ENCODE assay signal across 19 cellular contexts in genomic region chr5:168165977-168166376, GRCh38.
DNase-seq lines count a peak whose midpoint lies in the region; FAIRE-seq and TF ChIP-seq lines count a peak whose summit lies in the region.
"Had no signal": no experiment of that assay in that cellular context is flagged by ENCODE, and none has a peak within 500 bp of the region (broad histone marks: within the 10 kb centered on the region; RNA-seq: fewer than 3 reads in every experiment).

No MANE protein-coding gene starts in this region.

- no peaks in the 10 kb centered on the region for H3K9me3 ChIP-seq in Loucy (ENCODE audit: insufficient read depth, low read depth, low read length)
- no peaks in the 10 kb centered on the region for H3K9me3 ChIP-seq in BE2C
- H3K9me3 ChIP-seq: SJCRH30 had no signal

- no peaks in the 10 kb centered on the region for H3F3A ChIP-seq in Loucy (ENCODE audit: low read depth)

- DNase-seq in NCI-H146 (lab: John Stamatoyannopoulos, UW) (peak; percentile 58), NCI-H146 treated with DMSO at 0.1 percent for 48 hours (lab: John Stamatoyannopoulos, UW; ENCODE audit: unreplicated experiment) (no peak), renal cortical epithelial cell (ENCODE audit: low read depth) (peak; percentile 29), BE2C (no peak), GM19239 (ENCODE audit: insufficient read length, low spot score) (no peak), medulla oblongata (ENCODE audit: extremely low spot score) (no peak)
- DNase-seq: 8988T; CD8-positive, alpha-beta memory T cell; DMS79 treated with DMSO at 0.1 percent for 48 hours; HCEC 1CT; NCI-H187 treated with DMSO at 0.1 percent for 48 hours; NCI-H2171; NCI-H446; RPMI8226 had no signal

- H3K4me3 ChIP-seq in Loucy (ENCODE audit: low read length, poor library complexity, severe bottlenecking) (no peak overlapping the region), BE2C (ENCODE audit: low read depth, low read length) (no peak overlapping the region)
- H3K4me3 ChIP-seq: K562, SJCRH30 had no signal

- H3K79me2 ChIP-seq in Loucy (ENCODE audit: insufficient read depth, low read length): no peaks in the 10 kb centered on the region

- H3K27me3 ChIP-seq in Loucy (ENCODE audit: insufficient read depth, low read length, poor library complexity, severe bottlenecking) (no peaks in the 10 kb centered on the region), BE2C (no peaks in the 10 kb centered on the region; the same call in 1 of the 2 replicates)
- H3K27me3 ChIP-seq: SJCRH30 had no signal

- TF ChIP-seq CTCF in Loucy (conservative IDR thresholded peaks at IDR 0.05; ENCODE audit: low read length) (no peak), BE2C (IDR thresholded peaks at IDR 0.05; ENCODE audit: low read depth, low read length) (no peak)

- no peaks in the 10 kb centered on the region for H4K20me1 ChIP-seq in Loucy (ENCODE audit: insufficient read depth, low read length, poor library complexity, severe bottlenecking)

- H3K4me1 ChIP-seq in Loucy (ENCODE audit: insufficient read depth, low read length, poor library complexity, severe bottlenecking) (peaks cover 22% of the 10 kb centered on the region), BE2C (peaks cover 32% of the 10 kb centered on the region)

- no peak overlapping the region for H2AFZ ChIP-seq in Loucy (ENCODE audit: low read length)

- peak overlapping the region; percentile 62 for H3K4me2 ChIP-seq in Loucy (ENCODE audit: low read depth, low read length, poor library complexity, severe bottlenecking)

- no peaks in the 10 kb centered on the region for H3K36me3 ChIP-seq in Loucy (ENCODE audit: insufficient read depth, low read length)
- no peaks in the 10 kb centered on the region for H3K36me3 ChIP-seq in BE2C
- H3K36me3 ChIP-seq: SJCRH30 had no signal

- peak; percentile 75 for FAIRE-seq in islet of Langerhans (lab: Jason Lieb, UNC)
- no peak for FAIRE-seq in GM19239 (lab: Jason Lieb, UNC)
- FAIRE-seq: D721Med, K562 had no signal

- no peak overlapping the region for H3K9ac ChIP-seq in Loucy (ENCODE audit: low read depth, low read length, poor library complexity, severe bottlenecking)

- no peaks in the 10 kb centered on the region for H3K9me2 ChIP-seq in Loucy (replicated peaks; ENCODE audit: low read depth, low read length)

Comparison
In these comparisons a context has a peak if more than half of its experiments do, and no peak if none do; other contexts are left out.
1. DNase-seq: peak in NCI-H146 (single experiment) and renal cortical epithelial cell (single experiment); none in NCI-H146 treated with DMSO at 0.1 percent for 48 hours (single experiment), BE2C (single experiment), GM19239 (single experiment) and medulla oblongata (single experiment).